ENCODE assay signal across 7 cellular contexts in the genomic region with DNA sequence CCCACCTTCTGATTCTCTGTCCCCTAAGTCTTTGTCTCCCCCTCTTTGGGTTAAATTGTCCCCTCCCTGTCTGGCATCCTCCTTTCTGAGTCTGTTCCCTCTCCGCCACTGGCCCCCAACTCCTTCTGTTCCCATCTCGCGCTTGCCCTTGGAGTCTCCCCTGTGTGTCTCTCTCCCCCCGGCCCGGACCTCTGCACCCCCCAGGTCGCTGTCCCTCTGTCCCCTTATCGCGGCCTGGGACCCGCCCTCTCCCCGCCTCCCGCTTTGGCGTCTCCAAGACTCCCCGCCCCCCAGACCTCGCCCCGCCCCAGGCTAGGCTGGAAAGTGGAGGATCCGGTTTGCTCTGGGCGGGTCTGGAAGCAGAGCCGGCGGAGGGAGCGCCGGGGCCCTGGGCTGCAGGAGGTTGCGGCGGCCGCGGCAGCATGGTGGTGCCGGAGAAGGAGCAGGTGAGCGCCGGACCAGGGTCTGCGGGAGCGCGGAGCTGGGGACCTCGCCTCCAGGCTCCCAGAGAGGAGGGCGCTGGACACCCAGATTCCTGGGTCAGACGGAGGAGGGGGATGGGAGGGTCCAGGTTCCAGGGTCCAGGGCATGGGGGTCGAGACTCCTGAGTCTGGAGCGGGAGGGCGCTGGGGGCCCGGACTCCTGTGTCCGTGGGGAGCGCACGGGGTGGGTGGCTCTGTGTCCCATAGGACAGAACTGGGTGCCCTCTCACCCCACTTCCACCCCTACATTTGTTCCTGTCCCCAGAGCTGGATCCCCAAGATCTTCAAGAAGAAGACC. TPM values are rescaled to one million over a fixed set of nuclear protein-coding genes. Genes with fewer than 3 reads are reported as not detected.
DNase-seq lines count a peak whose midpoint lies in the region; ATAC-seq and TF ChIP-seq lines count a peak whose summit lies in the region.

A gene (plus strand): TSS at position 348 of the 780 bp plus-strand sequence. CDS start 75 bp downstream, at position 423.

- H3K27ac ChIP-seq in H9 (ENCODE audit: insufficient read length, low read depth, low read length), result no peak within 1 kb of the TSS

- H4K5ac ChIP-seq in H9 (ENCODE audit: insufficient read length, low read depth, low read length), result no peak within 1 kb of the TSS

- POLR2A ChIA-PET in activated CD4-positive, alpha-beta memory T cell treated with anti-CD3 and anti-CD28 coated beads, Interleukin-2, amount 10 ng/mL, durations not matched to agents 7 days and 5 days (lab: Charles Lee), result no interaction called here

- H4K20me1 ChIP-seq in H9 (ENCODE audit: control insufficient read depth, insufficient read depth, insufficient read length), result no peaks in the 10 kb centered on the region

- no peaks in the 10 kb centered on the region for H3K79me1 ChIP-seq in H9 (ENCODE audit: insufficient read depth, low read depth, low read length, poor library complexity, severe bottlenecking)

- no peak within 1 kb of the TSS for H3K4ac ChIP-seq in H9 (ENCODE audit: low read depth, low read length)

- H3K9me3 ChIP-seq in H9 (ENCODE audit: control insufficient read depth, low read depth, low read length), result no peaks in the 10 kb centered on the region

- H2BK15ac ChIP-seq in H9 (ENCODE audit: low read depth, low read length), result no peak within 1 kb of the TSS

- peaks cover 14% of the 10 kb centered on the region for H3K23me2 ChIP-seq in H9 (ENCODE audit: insufficient read length, low read depth, low read length, poor library complexity, severe bottlenecking)

- H4K91ac ChIP-seq in H9 (ENCODE audit: insufficient read length, low read depth, low read length), result no peak within 1 kb of the TSS

- peaks cover 46% of the 10 kb centered on the region for H3K27me3 Mint-ChIP-seq in H9 (ENCODE audit: low read depth)
- peaks cover 52% of the 10 kb centered on the region for H3K27me3 Mint-ChIP-seq in activated CD4-positive, alpha-beta memory T cell treated with anti-CD3 and anti-CD28 coated beads, Interleukin-2, amount 10 ng/mL, durations not matched to agents 7 days and 5 days
- H3K27me3 Mint-ChIP-seq in stimulated activated memory B cell treated with anti-CD40 and anti-IgM and Interleukin-4, amounts not matched to agents 10 μg/mL and 1 μg/mL and 100 μg/mL, for 72 hours, result peaks cover 94% of the 10 kb centered on the region

- H2BK5ac ChIP-seq in H9 (ENCODE audit: insufficient read length, low read length), result no peak within 1 kb of the TSS

- H2BK120ac ChIP-seq in H9 (ENCODE audit: low read depth, low read length, poor library complexity, severe bottlenecking), result no peak within 1 kb of the TSS

- no CpG with 5 or more reads among the region's 41 CpGs for WGBS in H9 (ENCODE audit: extremely low coverage, insufficient read length, low lambda C conversion rate)

- no peak within 1 kb of the TSS for H2BK20ac ChIP-seq in H9 (ENCODE audit: low read depth, low read length, poor library complexity, severe bottlenecking)

- H2BK12ac ChIP-seq in H9 (ENCODE audit: insufficient read length, low read depth, low read length), result no peak within 1 kb of the TSS

- no peak within 1 kb of the TSS for H3K56ac ChIP-seq in H9 (ENCODE audit: insufficient read length, low read depth, low read length)

- H3K4me1 Mint-ChIP-seq in H9, result peaks cover 18 to 39% of the 10 kb centered on the region in 2 experiments
- H3K4me1 Mint-ChIP-seq in activated CD4-positive, alpha-beta memory T cell treated with anti-CD3 and anti-CD28 coated beads, Interleukin-2, amount 10 ng/mL, durations not matched to agents 7 days and 5 days, result peaks cover 10% of the 10 kb centered on the region
- peaks cover 15% of the 10 kb centered on the region for H3K4me1 Mint-ChIP-seq in stimulated activated memory B cell treated with anti-CD40 and anti-IgM and Interleukin-4, amounts not matched to agents 10 μg/mL and 1 μg/mL and 100 μg/mL, for 72 hours

- H3T11ph ChIP-seq in H9 (ENCODE audit: low read length), result no peak within 1 kb of the TSS

- H3K18ac ChIP-seq in H9 (ENCODE audit: insufficient read length, low read depth, low read length), result peak within 1 kb of the TSS; percentile 93

- no peak for TF ChIP-seq CTCF in H9 (conservative IDR thresholded peaks at IDR 0.05)

- H4K8ac ChIP-seq in H9 (replicated peaks; ENCODE audit: insufficient read length, low read depth, low read length), result no peak within 1 kb of the TSS

- peak within 1 kb of the TSS; percentile 87 for H3K4me2 ChIP-seq in H9 (ENCODE audit: insufficient read depth, insufficient read length, low read length)

- H2AFZ ChIP-seq in H9 (ENCODE audit: low read length), result peak within 1 kb of the TSS; percentile 17

- peak within 1 kb of the TSS; percentile 75 to 78 for H3K4me3 Mint-ChIP-seq in H9
- peak within 1 kb of the TSS; percentile 13 for H3K4me3 Mint-ChIP-seq in activated CD4-positive, alpha-beta memory T cell treated with anti-CD3 and anti-CD28 coated beads, Interleukin-2, amount 10 ng/mL, durations not matched to agents 7 days and 5 days
- H3K4me3 Mint-ChIP-seq in stimulated activated memory B cell treated with anti-CD40 and anti-IgM and Interleukin-4, amounts not matched to agents 10 μg/mL and 1 μg/mL and 100 μg/mL, for 72 hours, result peak within 1 kb of the TSS; percentile 49

- H3K27me3 ChIP-seq in H9 (ENCODE audit: insufficient read depth, low read length), result no peaks in the 10 kb centered on the region; the same call in 1 of the 2 replicates

- peak within 1 kb of the TSS; percentile 79 for H3K9ac ChIP-seq in H9 (ENCODE audit: extremely low read depth, insufficient read length, low read length)

- H3K4me1 ChIP-seq in H9 (ENCODE audit: insufficient read depth, low read length), result peaks cover 7% of the 10 kb centered on the region; the same call in 1 of the 2 replicates

- peak; percentile 56 for ATAC-seq in stimulated activated memory B cell treated with anti-CD40 and anti-IgM and Interleukin-4, amounts not matched to agents 10 μg/mL and 1 μg/mL and 100 μg/mL, for 72 hours
- ATAC-seq in HG03280 (IDR thresholded peaks at IDR 0.05; ENCODE audit: unreplicated experiment), result no peak

- H2AK5ac ChIP-seq in H9 (ENCODE audit: insufficient read length, low read length), result no peak within 1 kb of the TSS

- DNase-seq in H9 (peak; percentile 92), NCI-H226 (peak; percentile 75), epidermal melanocyte (ENCODE audit: insufficient read length, low spot score) (peak; percentile 82), mesenteric fat pad (ENCODE audit: low spot score) (peak; percentile 94)
- DNase-seq in activated CD4-positive, alpha-beta memory T cell treated with anti-CD3 and anti-CD28 coated beads, Interleukin-2, amount 10 ng/mL, durations not matched to agents 7 days and 5 days, result peak; percentile 60

- peaks cover 0 to 15% (median 0%) of the 10 kb centered on the region in 3 experiments; a peak in 3 of 7 replicates for H3K36me3 Mint-ChIP-seq in H9 (ENCODE audit: insufficient read depth in 1 of 3, low read depth in 3 of 3)
- no peaks in the 10 kb centered on the region for H3K36me3 Mint-ChIP-seq in activated CD4-positive, alpha-beta memory T cell treated with anti-CD3 and anti-CD28 coated beads, Interleukin-2, amount 10 ng/mL, durations not matched to agents 7 days and 5 days (ENCODE audit: low read depth)
- H3K36me3 Mint-ChIP-seq in stimulated activated memory B cell treated with anti-CD40 and anti-IgM and Interleukin-4, amounts not matched to agents 10 μg/mL and 1 μg/mL and 100 μg/mL, for 72 hours, result peaks cover 6% of the 10 kb centered on the region

- H3K14ac ChIP-seq in H9 (ENCODE audit: insufficient read depth, low read length), result peak within 1 kb of the TSS; percentile 97

- no peak within 1 kb of the TSS for H3K23ac ChIP-seq in H9 (ENCODE audit: insufficient read length, low read depth, low read length)

- H3K9me3 Mint-ChIP-seq in H9, result peaks cover 0 to 6% of the 10 kb centered on the region in 2 experiments; a peak in 3 of 5 replicates
- no peaks in the 10 kb centered on the region for H3K9me3 Mint-ChIP-seq in activated CD4-positive, alpha-beta memory T cell treated with anti-CD3 and anti-CD28 coated beads, Interleukin-2, amount 10 ng/mL, durations not matched to agents 7 days and 5 days
- H3K9me3 Mint-ChIP-seq in stimulated activated memory B cell treated with anti-CD40 and anti-IgM and Interleukin-4, amounts not matched to agents 10 μg/mL and 1 μg/mL and 100 μg/mL, for 72 hours, result peaks cover 13% of the 10 kb centered on the region

- CTCF ChIA-PET in activated CD4-positive, alpha-beta memory T cell treated with anti-CD3 and anti-CD28 coated beads, Interleukin-2, amount 10 ng/mL, durations not matched to agents 7 days and 5 days (lab: Charles Lee), result no interaction called here

- H3K79me2 ChIP-seq in H9 (ENCODE audit: insufficient read depth, low read length), result no peaks in the 10 kb centered on the region

- peak within 1 kb of the TSS in 1 of 3 experiments; percentile 74; a peak in 2 of 7 replicates for H3K27ac Mint-ChIP-seq in H9
- H3K27ac Mint-ChIP-seq in activated CD4-positive, alpha-beta memory T cell treated with anti-CD3 and anti-CD28 coated beads, Interleukin-2, amount 10 ng/mL, durations not matched to agents 7 days and 5 days, result no peak within 1 kb of the TSS
- H3K27ac Mint-ChIP-seq in stimulated activated memory B cell treated with anti-CD40 and anti-IgM and Interleukin-4, amounts not matched to agents 10 μg/mL and 1 μg/mL and 100 μg/mL, for 72 hours, result no peak within 1 kb of the TSS

RNA-seq across cellular contexts. Expression of the gene that starts here (rescaled TPM):
- total RNA-seq in H9 (2021), result 6.9 and 7.2 TPM in 2 replicates
- under 1 TPM in 1 of 2 experiments, not detected in 1; 0.58 TPM for total RNA-seq in activated CD4-positive, alpha-beta memory T cell treated with anti-CD3 and anti-CD28 coated beads, Interleukin-2, amount 10 ng/mL, durations not matched to agents 7 days and 5 days
- 17.0 TPM for total RNA-seq in mesenteric fat pad

Comparison
In these comparisons a context has a peak if more than half of its experiments do, and no peak if none do; other contexts are left out.
1. Peak in DNase-seq in activated CD4-positive, alpha-beta memory T cell treated with anti-CD3 and anti-CD28 coated beads, Interleukin-2, amount 10 ng/mL, durations not matched to agents 7 days and 5 days; RNA of the gene not detected or under 1 TPM.
2. H3K4me3 Mint-ChIP-seq: peak in every context shown above with its lines; median percentile 76 in H9; 49 in stimulated activated memory B cell treated with anti-CD40 and anti-IgM and Interleukin-4, amounts not matched to agents 10 μg/mL and 1 μg/mL and 100 μg/mL, for 72 hours; 13 in activated CD4-positive, alpha-beta memory T cell treated with anti-CD3 and anti-CD28 coated beads, Interleukin-2, amount 10 ng/mL, durations not matched to agents 7 days and 5 days.